Comparison of ENCODE assay signal across 14 cellular contexts in the genomic region with DNA sequence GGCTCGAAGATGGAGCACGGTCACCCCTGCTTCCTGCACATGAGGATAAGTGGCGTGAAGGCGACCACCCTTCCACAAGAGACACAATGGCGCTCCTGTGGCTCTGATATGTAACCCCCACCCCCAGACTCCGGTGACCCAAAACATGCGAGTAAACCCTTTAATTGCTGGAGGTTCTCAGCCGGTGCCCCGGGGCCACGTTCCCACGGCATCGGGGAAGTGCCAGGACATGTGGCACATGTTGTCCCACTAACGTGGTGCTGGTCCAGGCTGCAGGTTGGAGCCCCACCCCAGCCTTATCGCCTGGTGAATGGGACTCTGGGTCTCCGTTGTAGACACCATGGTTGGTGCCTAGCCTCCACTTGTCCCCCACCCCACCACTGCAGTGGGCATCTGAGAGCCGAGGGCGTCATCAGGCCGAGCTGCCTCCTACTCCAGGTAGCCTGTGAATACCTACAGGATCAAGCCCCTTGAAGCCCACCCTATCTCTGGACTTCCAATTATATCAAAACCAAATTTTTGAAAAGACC.
"Had no signal": no experiment of that assay in that cellular context is flagged by ENCODE, and none has a peak within 500 bp of the region (broad histone marks: within the 10 kb centered on the region; RNA-seq: fewer than 3 reads in every experiment).

No MANE protein-coding gene starts in this region.

- DNase-seq: activated effector memory CD4-positive, alpha-beta T cell treated with Interleukin-2 at 50 U/mL for 16 hours; brain microvascular endothelial cell; foreskin keratinocyte; kidney glomerular epithelial cell; occipital lobe; sigmoid colon; stimulated activated CD4-positive, alpha-beta T cell treated with anti-CD3 and anti-CD28 coated beads, Interleukin-15, amount 100 ng/mL, for 24 hours; stimulated activated CD4-positive, alpha-beta T cell treated with anti-CD3 and anti-CD28 coated beads, Interleukin-4, amount 100 ng/mL, for 24 hours; stomach; uterus had no signal

- H3K36me3 ChIP-seq: brain microvascular endothelial cell, prostate gland, sigmoid colon, stomach, uterus had no signal

- H3K27ac ChIP-seq: brain microvascular endothelial cell, foreskin keratinocyte, sigmoid colon, uterus had no signal

- H3K4me3 ChIP-seq: prostate gland, sigmoid colon, stomach, uterus had no signal

- H3K36me3 Mint-ChIP-seq: natural killer cell treated with Interleukin-12 subunit alpha and Interleukin-12 subunit beta and Interleukin-15 and Interleukin-18, amount 100 ng/mL, for 72 hours had no signal

- H3K4me1 ChIP-seq: foreskin keratinocyte, prostate gland, uterus had no signal

- ATAC-seq: activated naive CD4-positive, alpha-beta T cell treated with anti-CD3 and anti-CD28 coated beads, Interleukin-2, amount 50 U/mL, for 72 hours; foreskin keratinocyte; natural killer cell treated with Interleukin-12 subunit alpha and Interleukin-12 subunit beta and Interleukin-15 and Interleukin-18, amount 100 ng/mL, for 72 hours had no signal

- H3K27me3 ChIP-seq: brain microvascular endothelial cell, foreskin keratinocyte, sigmoid colon, stomach, uterus had no signal

- H3K9me3 ChIP-seq: prostate gland, sigmoid colon, stomach, uterus had no signal

- H3K27ac Mint-ChIP-seq: activated naive CD4-positive, alpha-beta T cell treated with anti-CD3 and anti-CD28 coated beads, Interleukin-2, amount 50 U/mL, for 72 hours; T-helper 2 cell treated with Interferon-gamma antibody and Interleukin-4, amounts not matched to agents 5 μg/mL and 100 μg/mL, for 36 hours had no signal

- H3K27me3 Mint-ChIP-seq: natural killer cell treated with Interleukin-12 subunit alpha and Interleukin-12 subunit beta and Interleukin-15 and Interleukin-18, amount 100 ng/mL, for 72 hours had no signal

- H3K9me3 Mint-ChIP-seq: activated naive CD4-positive, alpha-beta T cell treated with anti-CD3 and anti-CD28 coated beads, Interleukin-2, amount 50 U/mL, for 72 hours; natural killer cell treated with Interleukin-12 subunit alpha and Interleukin-12 subunit beta and Interleukin-15 and Interleukin-18, amount 100 ng/mL, for 72 hours; T-helper 2 cell treated with Interferon-gamma antibody and Interleukin-4, amounts not matched to agents 5 μg/mL and 100 μg/mL, for 36 hours had no signal

- H3K4me3 Mint-ChIP-seq: natural killer cell treated with Interleukin-12 subunit alpha and Interleukin-12 subunit beta and Interleukin-15 and Interleukin-18, amount 100 ng/mL, for 72 hours; T-helper 2 cell treated with Interferon-gamma antibody and Interleukin-4, amounts not matched to agents 5 μg/mL and 100 μg/mL, for 36 hours had no signal
